19 cellular contexts compared by ENCODE assay signal in the genomic region with DNA sequence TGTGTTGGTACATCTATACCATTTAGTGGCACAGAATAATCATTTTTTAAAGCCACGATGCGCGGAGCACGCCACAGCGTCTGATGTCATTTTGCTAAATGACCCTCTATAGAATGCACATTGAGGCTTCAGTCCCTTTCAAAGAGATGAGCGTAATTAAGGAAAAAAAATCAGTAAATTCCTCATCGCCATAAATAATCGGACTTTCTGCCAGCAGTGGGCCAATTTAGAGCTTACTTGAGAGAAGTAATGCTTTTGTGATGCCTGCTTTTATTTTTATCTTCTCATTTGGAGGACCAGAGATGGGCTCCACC. TPM values are rescaled to one million over a fixed set of nuclear protein-coding genes. Genes with fewer than 3 reads are reported as not detected.
DNase-seq lines count a peak whose midpoint lies in the region; ATAC-seq and TF ChIP-seq lines count a peak whose summit lies in the region.
"Had no signal": no experiment of that assay in that cellular context is flagged by ENCODE, and none has a peak within 500 bp of the region (broad histone marks: within the 10 kb centered on the region; RNA-seq: fewer than 3 reads in every experiment).

No MANE protein-coding gene starts in this region.

- ATAC-seq in WTC11 = no peak

- H3K4ac ChIP-seq in neuronal stem cell (ENCODE audit: low read length) = no peak overlapping the region

- no peak overlapping the region for H2BK5ac ChIP-seq in neuronal stem cell (ENCODE audit: low read length)

- no peak overlapping the region for H2BK15ac ChIP-seq in neuronal stem cell (ENCODE audit: low read length)

- H2BK120ac ChIP-seq in neuronal stem cell (ENCODE audit: low read depth, low read length) = no peak overlapping the region

- H3K27me3 Mint-ChIP-seq in WTC11 (ENCODE audit: low read depth) = peaks cover 99% of the 10 kb centered on the region

- peaks cover 11% of the 10 kb centered on the region for H3K9me3 Mint-ChIP-seq in WTC11

- H3K79me1 ChIP-seq in neuronal stem cell (ENCODE audit: low read depth, low read length) = no peaks in the 10 kb centered on the region

- H2BK12ac ChIP-seq in neuronal stem cell (ENCODE audit: low read length) = no peak overlapping the region

- H3K27me3 ChIP-seq in HUES6 (ENCODE audit: control insufficient read depth, insufficient read depth, low read length) = peaks cover 100% of the 10 kb centered on the region
- peaks cover 16 to 93% (median 85%) of the 10 kb centered on the region in 3 experiments for H3K27me3 ChIP-seq in neuronal stem cell (ENCODE audit: control insufficient read depth in 3 of 3, insufficient read depth in 3 of 3, low read depth in 1 of 3, low read length in 3 of 3)

- H3K9me3 ChIP-seq in HUES6 (ENCODE audit: control insufficient read depth, insufficient read depth, low read depth, low read length) (peaks cover 3% of the 10 kb centered on the region; the same call in 1 of the 2 replicates), neuronal stem cell (replicated peaks in 1 of 2; ENCODE audit: control insufficient read depth in 2 of 2, insufficient read depth in 1 of 2, low read depth in 1 of 2, low read length in 2 of 2) (peaks cover 11 to 13% of the 10 kb centered on the region in 2 donors)
- H3K9me3 ChIP-seq: colonic mucosa, neutrophil had no signal

- H3K27ac ChIP-seq in HUES6 (ENCODE audit: low read depth, low read length) (no peak overlapping the region), neuronal stem cell (replicated peaks; ENCODE audit: low read length) (no peak overlapping the region)
- H3K27ac ChIP-seq: colonic mucosa, neutrophil, right atrium auricular region had no signal

- no peak for TF ChIP-seq CTCF in WTC11 (IDR thresholded peaks at IDR 0.05)

- peak overlapping the region; percentile 55 for H2AFZ ChIP-seq in neuronal stem cell (ENCODE audit: low read length)

- H3K36me3 ChIP-seq in HUES6 (ENCODE audit: control insufficient read depth, insufficient read depth, low read length) (no peaks in the 10 kb centered on the region), neuronal stem cell (replicated peaks in 1 of 2; ENCODE audit: control insufficient read depth in 2 of 2, insufficient read depth in 2 of 2, low read length in 2 of 2) (no peaks in the 10 kb centered on the region)
- H3K36me3 ChIP-seq: colonic mucosa, neutrophil, right atrium auricular region had no signal

- no peak overlapping the region for H4K91ac ChIP-seq in neuronal stem cell (ENCODE audit: low read depth, low read length, poor library complexity)

- DNase-seq in NCI-H146 (lab: John Stamatoyannopoulos, UW) (peak; percentile 91), WTC11 (ENCODE audit: low spot score) (no peak), neuronal stem cell (ENCODE audit: low spot score) (no peak), NCI-H526 treated with DMSO at 0.1 percent for 48 hours (lab: John Stamatoyannopoulos, UW) (no peak), head of caudate nucleus (no peak)
- DNase-seq in effector CD4-positive, alpha-beta T cell = no peak
- DNase-seq: activated B cell treated with CpG ODN at 0.5 μM for 24 hours; activated effector memory CD4-positive, alpha-beta T cell treated with Interleukin-2 at 50 U/mL for 16 hours; colonic mucosa; GOT3 had no signal

- no peak overlapping the region for H3K18ac ChIP-seq in neuronal stem cell (ENCODE audit: low read length)

- peaks cover 12% of the 10 kb centered on the region for H3K36me3 Mint-ChIP-seq in WTC11

- H3K14ac ChIP-seq in neuronal stem cell (ENCODE audit: low read length) = no peak overlapping the region

- CTCF ChIA-PET in WTC11 (lab: Charles Lee) = interaction anchor here (0.7 to 3.3 kb wide), 4 partner anchors 12 to 614 kb away, joined by 3 to 34 read pairs (median 4); no protein-coding TSS in a partner anchor

- H3K4me1 Mint-ChIP-seq in WTC11 = peaks cover 75% of the 10 kb centered on the region

- H3K27ac Mint-ChIP-seq in WTC11 = no peak overlapping the region
- H3K27ac Mint-ChIP-seq: activated B cell treated with CpG ODN at 0.5 μM for 24 hours had no signal

- H3K4me1 ChIP-seq in HUES6 (ENCODE audit: control insufficient read depth, insufficient read depth, low read length) = peaks cover 40% of the 10 kb centered on the region
- H3K4me1 ChIP-seq in neuronal stem cell (ENCODE audit: control insufficient read depth in 2 of 2, insufficient read depth in 1 of 2, low read depth in 1 of 2, low read length in 2 of 2) = peaks cover 4 to 18% of the 10 kb centered on the region in 2 donors
- H3K4me1 ChIP-seq: colonic mucosa had no signal

- intact Hi-C loops in head of caudate nucleus (cut with DNase I) = no loop called here

- no peak overlapping the region for H2AK5ac ChIP-seq in neuronal stem cell (ENCODE audit: low read depth, low read length)

- peak overlapping the region; percentile 48 for H3K4me2 ChIP-seq in neuronal stem cell (ENCODE audit: insufficient read depth, low read length, poor library complexity, severe bottlenecking)

- no CpG with 5 or more reads among the region's 8 CpGs for WGBS in neuronal stem cell (ENCODE audit: extremely low coverage in 2 of 2, insufficient read length in 2 of 2, insufficient replicate concordance in 1 of 2), 2 donors

- POLR2A ChIA-PET in WTC11 (lab: Charles Lee) = interaction anchor here (1.1 kb wide), 1 partner anchor 11 kb away, joined by 4 read pairs; no protein-coding TSS in a partner anchor

- H3K9ac ChIP-seq in HUES6 (ENCODE audit: low read length) (no peak overlapping the region), neuronal stem cell (ENCODE audit: low read depth, low read length, poor library complexity) (no peak overlapping the region)

- H4K8ac ChIP-seq in neuronal stem cell (ENCODE audit: low read depth, low read length) = no peak overlapping the region

- H3K23ac ChIP-seq in neuronal stem cell (ENCODE audit: low read depth, low read length, poor library complexity) = no peak overlapping the region

- peak overlapping the region; percentile 55 for H3K4me3 Mint-ChIP-seq in WTC11
- H3K4me3 Mint-ChIP-seq: activated B cell treated with CpG ODN at 0.5 μM for 24 hours had no signal

- peak overlapping the region; percentile 6; the same call in 1 of the 2 replicates for H3K4me3 ChIP-seq in HUES6 (ENCODE audit: low read depth, low read length)
- peak overlapping the region in 1 of 2 donors; percentile 24 for H3K4me3 ChIP-seq in neuronal stem cell (ENCODE audit: low read length in 2 of 2)
- H3K4me3 ChIP-seq: colonic mucosa had no signal

TF ChIP-seq in WTC11, 78 proteins besides CTCF, POLR2A, EP300 and RAD21 (continues in another document):
- no peak for TF ChIP-seq ZNF121 (CRISPR knock-in tag; IDR thresholded peaks at IDR 0.05)
- no peak for TF ChIP-seq NR2C2 (CRISPR knock-in tag; IDR thresholded peaks at IDR 0.05)
- TF ChIP-seq AFF4 (CRISPR knock-in tag; IDR thresholded peaks at IDR 0.05; ENCODE audit: borderline replicate concordance) = no peak
- TF ChIP-seq, protein P1, sequence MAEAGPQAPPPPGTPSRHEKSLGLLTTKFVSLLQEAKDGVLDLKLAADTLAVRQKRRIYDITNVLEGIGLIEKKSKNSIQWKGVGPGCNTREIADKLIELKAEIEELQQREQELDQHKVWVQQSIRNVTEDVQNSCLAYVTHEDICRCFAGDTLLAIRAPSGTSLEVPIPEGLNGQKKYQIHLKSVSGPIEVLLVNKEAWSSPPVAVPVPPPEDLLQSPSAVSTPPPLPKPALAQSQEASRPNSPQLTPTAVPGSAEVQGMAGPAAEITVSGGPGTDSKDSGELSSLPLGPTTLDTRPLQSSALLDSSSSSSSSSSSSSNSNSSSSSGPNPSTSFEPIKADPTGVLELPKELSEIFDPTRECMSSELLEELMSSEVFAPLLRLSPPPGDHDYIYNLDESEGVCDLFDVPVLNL (CRISPR knock-in tag; IDR thresholded peaks at IDR 0.05; ENCODE audit: borderline replicate concordance, low read depth) = no peak
- no peak for TF ChIP-seq OVOL2 (CRISPR knock-in tag; IDR thresholded peaks at IDR 0.05; ENCODE audit: borderline replicate concordance)
- no peak for TF ChIP-seq ZNF396 (CRISPR knock-in tag; IDR thresholded peaks at IDR 0.05; ENCODE audit: borderline replicate concordance)
- no peak for TF ChIP-seq GTF2I (CRISPR knock-in tag; conservative IDR thresholded peaks at IDR 0.05)
- no peak for TF ChIP-seq ZBTB21 (CRISPR knock-in tag; IDR thresholded peaks at IDR 0.05; ENCODE audit: borderline replicate concordance)
- TF ChIP-seq GRHL2 (CRISPR knock-in tag; IDR thresholded peaks at IDR 0.05; ENCODE audit: insufficient replicate concordance, severe bottlenecking) = no peak
- TF ChIP-seq ESRRA (CRISPR knock-in tag; IDR thresholded peaks at IDR 0.05; ENCODE audit: borderline replicate concordance) = no peak

RNA-seq across cellular contexts. Expression of gene ASCL1, which starts 4.0 kb away (rescaled TPM):
- 0.07 to 0.14 TPM (median 0.07 TPM) in 3 replicates for total RNA-seq in WTC11 (2021)
- 0.08 TPM for polyA plus RNA-seq in neuronal stem cell (2013, experiment 1 of 2)
- polyA plus RNA-seq in neuronal stem cell (2013, experiment 2 of 2) = 0.17 TPM
- total RNA-seq: activated B cell treated with CpG ODN at 0.5 μM for 24 hours, epithelial cell of proximal tubule, glomerular endothelial cell, HT-29, MCF 10A, right atrium auricular region, RPMI7951, subcutaneous adipose tissue had no signal

RNA-seq across cellular contexts. Expression of gene PAH, which starts 44.4 kb away (rescaled TPM):
- 4.0 to 9.8 TPM (median 5.7 TPM) in 3 replicates for total RNA-seq in WTC11 (2021)
- 0.11 TPM for polyA plus RNA-seq in neuronal stem cell (2013, experiment 1 of 2)
- 0.06 TPM for polyA plus RNA-seq in neuronal stem cell (2013, experiment 2 of 2)
- total RNA-seq: activated B cell treated with CpG ODN at 0.5 μM for 24 hours, epithelial cell of proximal tubule, glomerular endothelial cell, HT-29, MCF 10A, right atrium auricular region, RPMI7951, subcutaneous adipose tissue had no signal
